8 cellular contexts compared by ENCODE assay signal in genomic region chr10:79112898-79113431, GRCh38. TPM values are rescaled to one million over a fixed set of nuclear protein-coding genes. Genes with fewer than 3 reads are reported as not detected.
DNase-seq lines count a peak whose midpoint lies in the region; TF ChIP-seq lines count a peak whose summit lies in the region.
"Had no signal": no experiment of that assay in that cellular context is flagged by ENCODE, and none has a peak within 500 bp of the region (broad histone marks: within the 10 kb centered on the region; RNA-seq: fewer than 3 reads in every experiment).

No MANE protein-coding gene starts in this region.

- DNase-seq in cerebellar cortex (ENCODE audit: low spot score) = peak; percentile 71
- DNase-seq in tibial artery = peak; percentile 61 to 78
- no peak for DNase-seq in GM10266 (ENCODE audit: extremely low spot score)
- no peak for DNase-seq in GF-D8 (lab: John Stamatoyannopoulos, UW)
- DNase-seq in dedifferentiated amniotic fluid mesenchymal stem cell (ENCODE audit: extremely low spot score) = no peak

- H3K27ac ChIP-seq in HUES6 (ENCODE audit: low read depth, low read length) (0 out of 2 replicates have a peak overlapping the region, but pooled peaks have one; percentile 4), liver (ENCODE audit: low read depth in 1 of 2, low read length in 2 of 2) (peak overlapping the region; percentile 11 to 54), tibial artery (peak overlapping the region; percentile 37 to 59)
- H3K27ac ChIP-seq: SK-N-MC had no signal

- no peaks in the 10 kb centered on the region for H3K9me3 ChIP-seq in HUES6 (ENCODE audit: control insufficient read depth, insufficient read depth, low read depth, low read length)
- H3K9me3 ChIP-seq in liver (ENCODE audit: control insufficient read depth in 4 of 4, low read length in 3 of 4) = no peaks in the 10 kb centered on the region
- H3K9me3 ChIP-seq in tibial artery = no peaks in the 10 kb centered on the region

- H3K4me1 ChIP-seq in HUES6 (ENCODE audit: control insufficient read depth, insufficient read depth, low read length) (peaks cover 53% of the 10 kb centered on the region), liver (ENCODE audit: control insufficient read depth in 4 of 4, insufficient read depth in 4 of 4, low read length in 3 of 4) (peaks cover 25 to 37% (median 30%) of the 10 kb centered on the region in 4 donors), tibial artery (peaks cover 0 to 65% (median 30%) of the 10 kb centered on the region in 4 donors)

- no peaks in the 10 kb centered on the region for H3K27me3 ChIP-seq in HUES6 (ENCODE audit: control insufficient read depth, insufficient read depth, low read length)
- H3K27me3 ChIP-seq in liver (ENCODE audit: control insufficient read depth in 4 of 4, insufficient read depth in 4 of 4, low read length in 3 of 4) = no peaks in the 10 kb centered on the region
- no peaks in the 10 kb centered on the region for H3K27me3 ChIP-seq in tibial artery

- no peak for TF ChIP-seq CTCF in liver (IDR thresholded peaks at IDR 0.05; ENCODE audit: low read depth, low read length, missing input control)
- no peak for TF ChIP-seq CTCF in tibial artery (IDR thresholded peaks at IDR 0.05)
- TF ChIP-seq CTCF in GM10266 (IDR thresholded peaks at IDR 0.05; ENCODE audit: control insufficient read depth, insufficient read depth, low read depth, missing control alignments) = no peak

- no peak overlapping the region for H3K4me3 ChIP-seq in HUES6 (ENCODE audit: low read depth, low read length)
- no peak overlapping the region for H3K4me3 ChIP-seq in liver (ENCODE audit: low read depth in 1 of 3, low read length in 3 of 3)
- H3K4me3 ChIP-seq in tibial artery = no peak overlapping the region
- H3K4me3 ChIP-seq: SK-N-MC had no signal

- H3K36me3 ChIP-seq in HUES6 (ENCODE audit: control insufficient read depth, insufficient read depth, low read length) = peaks cover 6% of the 10 kb centered on the region; the same call in 1 of the 2 replicates
- H3K36me3 ChIP-seq in liver (ENCODE audit: control insufficient read depth in 4 of 4, insufficient read depth in 3 of 4, low read depth in 1 of 4, low read length in 3 of 4) = no peaks in the 10 kb centered on the region
- H3K36me3 ChIP-seq in tibial artery = peaks cover 0 to 12% (median 0%) of the 10 kb centered on the region in 3 donors

- intact Hi-C loops in tibial artery (cut with DNase I; ENCODE audit: low total_unique reads) = no loop called here

- H3K9ac ChIP-seq in HUES6 (ENCODE audit: low read length) (peak overlapping the region; percentile 25), liver (ENCODE audit: low read depth in 1 of 2, low read length in 2 of 2) (no peak overlapping the region)

- WGBS in liver = 61% methylated on average over 11 of the region's 11 CpGs

- no peak for TF ChIP-seq RAD21 in liver (IDR thresholded peaks at IDR 0.05)

TF ChIP-seq in liver, 16 proteins besides CTCF, POLR2A, EP300 and RAD21:
- no peak for TF ChIP-seq EGR1 (IDR thresholded peaks at IDR 0.05; ENCODE audit: low read depth in 2 of 2)
- TF ChIP-seq ZBTB33 (IDR thresholded peaks at IDR 0.05) = no peak
- no peak for TF ChIP-seq REST (IDR thresholded peaks at IDR 0.05)
- TF ChIP-seq GABPA (IDR thresholded peaks at IDR 0.05 in 1 of 2, conservative IDR thresholded peaks at IDR 0.05 in 1 of 2) = no peak
- no peak for TF ChIP-seq RXRA (IDR thresholded peaks at IDR 0.05)
- TF ChIP-seq FOXA1 (IDR thresholded peaks at IDR 0.05) = no peak
- no peak for TF ChIP-seq ATF3 (IDR thresholded peaks at IDR 0.05)
- TF ChIP-seq SP1 (IDR thresholded peaks at IDR 0.05) = no peak
- no peak for TF ChIP-seq YY1 (IDR thresholded peaks at IDR 0.05)
- no peak for TF ChIP-seq HNF4A (conservative IDR thresholded peaks at IDR 0.05)
- no peak for TF ChIP-seq FOXA2 (IDR thresholded peaks at IDR 0.05)
- no peak for TF ChIP-seq HNF4G (IDR thresholded peaks at IDR 0.05)
TF ChIP-seq in liver: peak in this region for 0.

RNA-seq across cellular contexts. Expression of gene ZMIZ1, which starts 44.2 kb away (rescaled TPM):
- total RNA-seq in liver = 10 to 100 TPM; 11.2 to 19.1 TPM
- 1 to 10 TPM; 3.9 to 8.4 TPM for polyA plus RNA-seq in liver

Comparison
In these comparisons a context has a peak if more than half of its experiments do, and no peak if none do; other contexts are left out.
1. DNase-seq: peak in cerebellar cortex (single experiment) and tibial artery (2 of 2); none in GM10266 (single experiment), GF-D8 (single experiment) and dedifferentiated amniotic fluid mesenchymal stem cell (single experiment).
2. Peak in every context shown above with its lines, with median percentiles within 50 percentile points of each other: H3K27ac ChIP-seq.